Comparison of ENCODE assay signal across 8 cellular contexts in genomic region chr11:115334932-115335788, GRCh38.
DNase-seq lines count a peak whose midpoint lies in the region; ATAC-seq and TF ChIP-seq lines count a peak whose summit lies in the region.

No MANE protein-coding gene starts in this region.

- H3K4me3 Mint-ChIP-seq in endothelial cell (ENCODE audit: unreplicated experiment) = no peak overlapping the region
- H3K4me3 Mint-ChIP-seq in progenitor cell of endocrine pancreas (ENCODE audit: low read depth) = no peak overlapping the region
- H3K4me3 Mint-ChIP-seq in activated CD8-positive, alpha-beta memory T cell treated with anti-CD3 and anti-CD28 coated beads, Interleukin-2, amount 10 ng/mL, durations not matched to agents 7 days and 5 days = no peak overlapping the region

- ATAC-seq in left ventricle myocardium superior = no peak
- ATAC-seq in activated CD8-positive, alpha-beta memory T cell treated with anti-CD3 and anti-CD28 coated beads, Interleukin-2, amount 10 ng/mL, durations not matched to agents 7 days and 5 days = no peak
- no peak for ATAC-seq in GM21423 (IDR thresholded peaks at IDR 0.05; ENCODE audit: unreplicated experiment)
- ATAC-seq in HG02840 (IDR thresholded peaks at IDR 0.05; ENCODE audit: low FRiP score, unreplicated experiment) = no peak

- no peaks in the 10 kb centered on the region for H3K9me3 Mint-ChIP-seq in endothelial cell (ENCODE audit: unreplicated experiment)
- no peaks in the 10 kb centered on the region for H3K9me3 Mint-ChIP-seq in progenitor cell of endocrine pancreas (ENCODE audit: low read depth)
- H3K9me3 Mint-ChIP-seq in activated CD8-positive, alpha-beta memory T cell treated with anti-CD3 and anti-CD28 coated beads, Interleukin-2, amount 10 ng/mL, durations not matched to agents 7 days and 5 days (ENCODE audit: low read depth) = no peaks in the 10 kb centered on the region

- H3K4me1 Mint-ChIP-seq in endothelial cell (ENCODE audit: unreplicated experiment) (no peaks in the 10 kb centered on the region), progenitor cell of endocrine pancreas (ENCODE audit: low read depth) (no peaks in the 10 kb centered on the region)
- no peaks in the 10 kb centered on the region for H3K4me1 Mint-ChIP-seq in activated CD8-positive, alpha-beta memory T cell treated with anti-CD3 and anti-CD28 coated beads, Interleukin-2, amount 10 ng/mL, durations not matched to agents 7 days and 5 days

- no peaks in the 10 kb centered on the region for H3K27me3 Mint-ChIP-seq in endothelial cell (ENCODE audit: unreplicated experiment)
- no peaks in the 10 kb centered on the region for H3K27me3 Mint-ChIP-seq in progenitor cell of endocrine pancreas
- peaks cover 4% of the 10 kb centered on the region for H3K27me3 Mint-ChIP-seq in activated CD8-positive, alpha-beta memory T cell treated with anti-CD3 and anti-CD28 coated beads, Interleukin-2, amount 10 ng/mL, durations not matched to agents 7 days and 5 days

- H3K4me3 ChIP-seq in cardiac muscle cell = no peak overlapping the region

- DNase-seq in cardiac muscle cell (ENCODE audit: low read depth in 1 of 2, low spot score in 1 of 2) (peak; percentile 34 to 52), left ventricle myocardium superior (no peak), NCI-H748 (lab: John Stamatoyannopoulos, UW; ENCODE audit: unreplicated experiment) (peak; percentile 49), endothelial cell (ENCODE audit: low spot score) (no peak), progenitor cell of endocrine pancreas (ENCODE audit: low spot score, unreplicated experiment) (no peak)
- no peak for DNase-seq in activated CD8-positive, alpha-beta memory T cell treated with anti-CD3 and anti-CD28 coated beads, Interleukin-2, amount 10 ng/mL, durations not matched to agents 7 days and 5 days

- H3K27ac ChIP-seq in cardiac muscle cell = no peak overlapping the region

- H3K36me3 ChIP-seq in cardiac muscle cell = no peaks in the 10 kb centered on the region

- intact Hi-C loops in left ventricle myocardium superior (cut with micrococcal nuclease) = loop anchor here (5.0 to 10.0 kb wide), 2 partner anchors 167 to 880 kb away; partner anchors contain the start of gene CADM1

- TF ChIP-seq CTCF in cardiac muscle cell (IDR thresholded peaks at IDR 0.05; ENCODE audit: low read depth, low read length) (peak; percentile 63), endothelial cell (IDR thresholded peaks at IDR 0.05; ENCODE audit: unreplicated experiment) (peak; percentile 73), progenitor cell of endocrine pancreas (IDR thresholded peaks at IDR 0.05; ENCODE audit: unreplicated experiment) (peak; percentile 82)

- H3K4me1 ChIP-seq in cardiac muscle cell (ENCODE audit: low read depth) = peaks cover 6% of the 10 kb centered on the region

- no peaks in the 10 kb centered on the region for H3K9me3 ChIP-seq in cardiac muscle cell (ENCODE audit: low read depth)

- CTCF ChIA-PET in activated CD8-positive, alpha-beta memory T cell treated with anti-CD3 and anti-CD28 coated beads, Interleukin-2, amount 10 ng/mL, durations not matched to agents 7 days and 5 days (lab: Charles Lee) = interaction anchor here (0.7 to 2.7 kb wide), 5 partner anchors 10 to 1356 kb away, joined by 4 to 17 read pairs (median 4); no protein-coding TSS in a partner anchor

- no peak overlapping the region for H3K27ac Mint-ChIP-seq in endothelial cell (ENCODE audit: unreplicated experiment)
- no peak overlapping the region for H3K27ac Mint-ChIP-seq in progenitor cell of endocrine pancreas
- H3K27ac Mint-ChIP-seq in activated CD8-positive, alpha-beta memory T cell treated with anti-CD3 and anti-CD28 coated beads, Interleukin-2, amount 10 ng/mL, durations not matched to agents 7 days and 5 days = no peak overlapping the region

- H3K36me3 Mint-ChIP-seq in endothelial cell (ENCODE audit: low read depth, unreplicated experiment) (no peaks in the 10 kb centered on the region), progenitor cell of endocrine pancreas (ENCODE audit: insufficient read depth) (peaks cover 2% of the 10 kb centered on the region)
- no peaks in the 10 kb centered on the region for H3K36me3 Mint-ChIP-seq in activated CD8-positive, alpha-beta memory T cell treated with anti-CD3 and anti-CD28 coated beads, Interleukin-2, amount 10 ng/mL, durations not matched to agents 7 days and 5 days

- no peaks in the 10 kb centered on the region for H3K27me3 ChIP-seq in cardiac muscle cell

Comparison
In these comparisons a context has a peak if more than half of its experiments do, and no peak if none do; other contexts are left out.
1. DNase-seq: peak in cardiac muscle cell (2 of 2) and NCI-H748 (single experiment); none in left ventricle myocardium superior (single experiment), endothelial cell (single experiment), progenitor cell of endocrine pancreas (single experiment) and activated CD8-positive, alpha-beta memory T cell treated with anti-CD3 and anti-CD28 coated beads, Interleukin-2, amount 10 ng/mL, durations not matched to agents 7 days and 5 days (single experiment).
2. Peak in every context shown above with its lines, with median percentiles within 50 percentile points of each other: CTCF ChIP-seq.